8 cellular contexts compared by ENCODE assay signal in the genomic region with DNA sequence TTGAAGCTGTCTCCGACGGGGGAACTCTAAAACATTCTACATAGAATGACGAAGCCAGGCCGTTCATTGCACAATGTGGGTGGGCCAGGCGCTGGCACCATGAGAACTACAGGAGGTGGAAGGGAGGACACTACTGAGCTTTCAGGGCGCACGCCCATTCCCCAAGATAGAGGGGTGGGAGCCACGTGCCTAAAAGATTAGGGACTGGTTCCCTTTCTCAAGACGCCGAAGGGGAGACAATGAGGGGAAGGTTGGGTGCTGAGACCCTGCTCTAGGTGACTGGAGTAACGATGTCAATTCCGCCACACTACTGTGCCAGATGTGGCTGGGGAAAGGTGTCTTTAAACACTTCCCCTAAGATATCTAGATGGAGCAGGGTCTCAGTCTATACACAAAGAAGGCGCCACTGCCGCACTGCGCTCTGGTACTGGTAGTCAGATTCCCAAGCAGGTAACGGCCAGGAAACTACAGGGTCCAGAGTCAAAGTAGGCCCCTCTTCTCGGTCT. TPM values are rescaled to one million over a fixed set of nuclear protein-coding genes. Genes with fewer than 3 reads are reported as not detected.
DNase-seq lines count a peak whose midpoint lies in the region; ATAC-seq and TF ChIP-seq lines count a peak whose summit lies in the region.

No MANE protein-coding gene starts in this region.

- H3K27me3 Mint-ChIP-seq in WTC11 (ENCODE audit: low read depth), result no peaks in the 10 kb centered on the region

- H3K27ac Mint-ChIP-seq in WTC11, result peak overlapping the region; percentile 100

- H3K4me1 Mint-ChIP-seq in WTC11, result peaks cover 55% of the 10 kb centered on the region

- H3K9me2 ChIP-seq in DOHH2 (replicated peaks; ENCODE audit: control insufficient read depth, low read length), result no peaks in the 10 kb centered on the region

- H3K27me3 ChIP-seq in DOHH2 (ENCODE audit: control insufficient read depth, low read length) (no peaks in the 10 kb centered on the region), osteoblast (ENCODE audit: insufficient read depth, low read length) (no peaks in the 10 kb centered on the region)

- H2AFZ ChIP-seq in osteoblast (ENCODE audit: low read length), result peak overlapping the region; percentile 25

- TF ChIP-seq CTCF in DOHH2 (IDR thresholded peaks at IDR 0.05; ENCODE audit: low read depth, low read length, poor library complexity, severe bottlenecking) (no peak), WTC11 (IDR thresholded peaks at IDR 0.05) (no peak), fibroblast of villous mesenchyme (IDR thresholded peaks at IDR 0.05; ENCODE audit: insufficient read depth, low read depth, low read length) (no peak), osteoblast (IDR thresholded peaks at IDR 0.05; ENCODE audit: extremely low read depth, low read depth, low read length) (no peak)

- no peaks in the 10 kb centered on the region; the same call in 1 of the 2 replicates for H3F3A ChIP-seq in DOHH2 (ENCODE audit: control insufficient read depth, insufficient read depth)

- H3K79me2 ChIP-seq in DOHH2 (ENCODE audit: control insufficient read depth, low read length), result peaks cover 58% of the 10 kb centered on the region
- H3K79me2 ChIP-seq in osteoblast (ENCODE audit: insufficient read depth, low read length), result peaks cover 58% of the 10 kb centered on the region

- peaks cover 9% of the 10 kb centered on the region for H3K9me3 Mint-ChIP-seq in WTC11

- no peaks in the 10 kb centered on the region for H3K9me3 ChIP-seq in DOHH2 (ENCODE audit: control insufficient read depth, insufficient read depth, low read length)
- H3K9me3 ChIP-seq in osteoblast (ENCODE audit: low read depth, low read length), result no peaks in the 10 kb centered on the region

- H3K4me3 Mint-ChIP-seq in WTC11, result peak overlapping the region; percentile 99

- peak; percentile 51 for DNase-seq in WTC11 (ENCODE audit: low spot score)
- peak; percentile 76 for DNase-seq in fibroblast of villous mesenchyme (ENCODE audit: low read depth)
- DNase-seq in osteoblast (ENCODE audit: insufficient read length, low spot score, missing footprints), result peak; percentile 51
- DNase-seq in GM19240 (ENCODE audit: insufficient read length, low spot score), result no peak

- CTCF ChIA-PET in WTC11 (lab: Charles Lee), result no interaction called here

- H3K4me2 ChIP-seq in DOHH2 (ENCODE audit: low read length) (peak overlapping the region; percentile 78), osteoblast (ENCODE audit: insufficient read depth, low read length) (peak overlapping the region; percentile 95)

- H3K4me1 ChIP-seq in DOHH2 (ENCODE audit: control insufficient read depth, low read length), result peaks cover 50% of the 10 kb centered on the region
- H3K4me1 ChIP-seq in osteoblast (ENCODE audit: insufficient read depth, low read length), result peaks cover 26% of the 10 kb centered on the region

- H4K20me1 ChIP-seq in DOHH2 (ENCODE audit: control insufficient read depth, insufficient read depth, low read depth, low read length), result peaks cover 43% of the 10 kb centered on the region
- H4K20me1 ChIP-seq in osteoblast (ENCODE audit: insufficient read depth, low read length), result peaks cover 49% of the 10 kb centered on the region

- H3K4me3 ChIP-seq in DOHH2 (ENCODE audit: low read length) (peak overlapping the region; percentile 99), fibroblast of villous mesenchyme (ENCODE audit: low read depth, low read length) (peak overlapping the region; percentile 81), osteoblast (ENCODE audit: insufficient read depth, low read length) (peak overlapping the region; percentile 97)

- H3K36me3 ChIP-seq in DOHH2 (ENCODE audit: control insufficient read depth, low read length) (peaks cover 54% of the 10 kb centered on the region), osteoblast (ENCODE audit: insufficient read depth, low read length) (no peaks in the 10 kb centered on the region)

- POLR2A ChIA-PET in WTC11 (lab: Charles Lee), result interaction anchor here (0.5 to 1.7 kb wide), 4 partner anchors 24 to 40 kb away, joined by 3 to 5 read pairs (median 3); a partner anchor contains a TSS

- ATAC-seq in HG03280 (IDR thresholded peaks at IDR 0.05; ENCODE audit: unreplicated experiment) (peak; percentile 0), WTC11 (peak; percentile 9), GM21526 (IDR thresholded peaks at IDR 0.05; ENCODE audit: low FRiP score, unreplicated experiment) (no peak)
- ATAC-seq in activated CD4-positive, CD25-positive, alpha-beta regulatory T cell treated with anti-CD3 and anti-CD28 coated beads, Interleukin-2, amount 50 U/mL, for 24 hours, result no peak

- peak overlapping the region; percentile 6; the same call in 1 of the 2 replicates for H3K27ac ChIP-seq in DOHH2 (ENCODE audit: low read depth, low read length)
- H3K27ac ChIP-seq in osteoblast (ENCODE audit: low read depth, low read length), result peak overlapping the region; percentile 100

- peaks cover 15% of the 10 kb centered on the region for H3K36me3 Mint-ChIP-seq in WTC11

TF ChIP-seq in WTC11, 78 proteins besides CTCF, POLR2A, EP300 and RAD21:
- TF ChIP-seq FOXK1 (CRISPR knock-in tag; IDR thresholded peaks at IDR 0.05) (no peak), TCF7 (CRISPR knock-in tag; IDR thresholded peaks at IDR 0.05; ENCODE audit: low read depth) (no peak), SOX15 (CRISPR knock-in tag; IDR thresholded peaks at IDR 0.05) (no peak), CREB1 (CRISPR knock-in tag; IDR thresholded peaks at IDR 0.05) (no peak), RELA (CRISPR knock-in tag; IDR thresholded peaks at IDR 0.05; ENCODE audit: borderline replicate concordance) (no peak)
- TF ChIP-seq, protein P1, sequence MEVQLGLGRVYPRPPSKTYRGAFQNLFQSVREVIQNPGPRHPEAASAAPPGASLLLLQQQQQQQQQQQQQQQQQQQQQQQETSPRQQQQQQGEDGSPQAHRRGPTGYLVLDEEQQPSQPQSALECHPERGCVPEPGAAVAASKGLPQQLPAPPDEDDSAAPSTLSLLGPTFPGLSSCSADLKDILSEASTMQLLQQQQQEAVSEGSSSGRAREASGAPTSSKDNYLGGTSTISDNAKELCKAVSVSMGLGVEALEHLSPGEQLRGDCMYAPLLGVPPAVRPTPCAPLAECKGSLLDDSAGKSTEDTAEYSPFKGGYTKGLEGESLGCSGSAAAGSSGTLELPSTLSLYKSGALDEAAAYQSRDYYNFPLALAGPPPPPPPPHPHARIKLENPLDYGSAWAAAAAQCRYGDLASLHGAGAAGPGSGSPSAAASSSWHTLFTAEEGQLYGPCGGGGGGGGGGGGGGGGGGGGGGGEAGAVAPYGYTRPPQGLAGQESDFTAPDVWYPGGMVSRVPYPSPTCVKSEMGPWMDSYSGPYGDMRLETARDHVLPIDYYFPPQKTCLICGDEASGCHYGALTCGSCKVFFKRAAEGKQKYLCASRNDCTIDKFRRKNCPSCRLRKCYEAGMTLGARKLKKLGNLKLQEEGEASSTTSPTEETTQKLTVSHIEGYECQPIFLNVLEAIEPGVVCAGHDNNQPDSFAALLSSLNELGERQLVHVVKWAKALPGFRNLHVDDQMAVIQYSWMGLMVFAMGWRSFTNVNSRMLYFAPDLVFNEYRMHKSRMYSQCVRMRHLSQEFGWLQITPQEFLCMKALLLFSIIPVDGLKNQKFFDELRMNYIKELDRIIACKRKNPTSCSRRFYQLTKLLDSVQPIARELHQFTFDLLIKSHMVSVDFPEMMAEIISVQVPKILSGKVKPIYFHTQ (CRISPR knock-in tag; IDR thresholded peaks at IDR 0.05), result peak; percentile 17; the same call in 1 of the 2 replicates
- TF ChIP-seq, protein P2, sequence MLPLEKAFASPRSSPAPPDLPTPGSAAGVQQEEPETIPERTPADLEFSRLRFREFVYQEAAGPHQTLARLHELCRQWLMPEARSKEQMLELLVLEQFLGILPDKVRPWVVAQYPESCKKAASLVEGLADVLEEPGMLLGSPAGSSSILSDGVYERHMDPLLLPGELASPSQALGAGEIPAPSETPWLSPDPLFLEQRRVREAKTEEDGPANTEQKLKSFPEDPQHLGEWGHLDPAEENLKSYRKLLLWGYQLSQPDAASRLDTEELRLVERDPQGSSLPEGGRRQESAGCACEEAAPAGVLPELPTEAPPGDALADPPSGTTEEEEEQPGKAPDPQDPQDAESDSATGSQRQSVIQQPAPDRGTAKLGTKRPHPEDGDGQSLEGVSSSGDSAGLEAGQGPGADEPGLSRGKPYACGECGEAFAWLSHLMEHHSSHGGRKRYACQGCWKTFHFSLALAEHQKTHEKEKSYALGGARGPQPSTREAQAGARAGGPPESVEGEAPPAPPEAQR (CRISPR knock-in tag; IDR thresholded peaks at IDR 0.05), result no peak

RNA-seq across cellular contexts. Expression of a gene that starts 0.8 kb away (rescaled TPM):
- total RNA-seq in WTC11 (2021) (587 to 595 TPM (median 591 TPM) in 3 replicates), fibroblast of villous mesenchyme (419 and 541 TPM in 2 replicates), osteoblast (573 and 599 TPM in 2 replicates)

RNA-seq across cellular contexts. Expression of a gene that starts 23.5 kb away (rescaled TPM):
- total RNA-seq in WTC11 (2021) (65.2 to 75.2 TPM (median 68.7 TPM) in 3 replicates), fibroblast of villous mesenchyme (58.0 and 73.8 TPM in 2 replicates), osteoblast (52.5 and 56.3 TPM in 2 replicates)

RNA-seq across cellular contexts. Expression of a gene that starts 40.4 kb away (rescaled TPM):
- 53.5 to 63.4 TPM (median 59.0 TPM) in 3 replicates for total RNA-seq in WTC11 (2021)
- total RNA-seq in fibroblast of villous mesenchyme, result 75.1 and 86.8 TPM in 2 replicates
- total RNA-seq in osteoblast, result 62.2 and 67.0 TPM in 2 replicates

Comparison
In these comparisons a context has a peak if more than half of its experiments do, and no peak if none do; other contexts are left out.
1. ATAC-seq: peak in HG03280 (single experiment) and WTC11 (single experiment); none in GM21526 (single experiment) and activated CD4-positive, CD25-positive, alpha-beta regulatory T cell treated with anti-CD3 and anti-CD28 coated beads, Interleukin-2, amount 50 U/mL, for 24 hours (0 of 2).
2. Peak in every context shown above with its lines, with median percentiles within 50 percentile points of each other: H3K4me3 ChIP-seq.